In genomic region chr20:63740070-63740500, GRCh38 we compare ENCODE assay signal across 8 cellular contexts. TPM values are rescaled to one million over a fixed set of nuclear protein-coding genes. Genes with fewer than 3 reads are reported as not detected.
A peak's percentile ranks its signal among the peaks of the same experiment; 100 is the strongest.
DNase-seq lines count a peak whose midpoint lies in the region; ATAC-seq and TF ChIP-seq lines count a peak whose summit lies in the region.

No MANE protein-coding gene starts in this region.

- TF ChIP-seq POLR2A in adrenal gland (IDR thresholded peaks at IDR 0.05): no peak

- H3K36me3 ChIP-seq in BJ (ENCODE audit: control insufficient read depth, insufficient read depth, low read length) (peaks cover 17% of the 10 kb centered on the region), adrenal gland (replicated peaks in 1 of 2) (peaks cover 0 to 31% of the 10 kb centered on the region in 2 donors), left ventricle myocardium inferior (peaks cover 45% of the 10 kb centered on the region)

- H3K9me3 ChIP-seq in adrenal gland (replicated peaks in 1 of 3) (no peaks in the 10 kb centered on the region), left ventricle myocardium inferior (replicated peaks) (no peaks in the 10 kb centered on the region)

- no peak for DNase-seq in BJ (ENCODE audit: low read depth)
- DNase-seq in NOMO-1 treated with DMSO at 0.1 percent for 48 hours (lab: John Stamatoyannopoulos, UW; ENCODE audit: unreplicated experiment): peak; percentile 18
- DNase-seq in adrenal gland: peak in 6 of 7 donors; percentile 29 to 60 (median 43)
- DNase-seq in left ventricle myocardium inferior: peak; percentile 55
- DNase-seq in retinal pigment epithelial cell (ENCODE audit: low read depth): no peak
- DNase-seq in SKM-1 treated with dmso at 0.1 percent for 144 hours (lab: John Stamatoyannopoulos, UW; ENCODE audit: unreplicated experiment): no peak

- ATAC-seq in GM21360 (IDR thresholded peaks at IDR 0.05; ENCODE audit: unreplicated experiment) (peak; percentile 9), GM21447 (IDR thresholded peaks at IDR 0.05; ENCODE audit: unreplicated experiment) (no peak)

- no peaks in the 10 kb centered on the region for H3K27me3 ChIP-seq in BJ (ENCODE audit: control insufficient read depth, insufficient read depth, low read length)
- H3K27me3 ChIP-seq in adrenal gland: no peaks in the 10 kb centered on the region
- no peaks in the 10 kb centered on the region for H3K27me3 ChIP-seq in left ventricle myocardium inferior (ENCODE audit: low read depth)

- CTCF ChIA-PET in BJ (lab: Yijun Ruan, JAX): interaction anchor here (1.3 to 1.4 kb wide), 2 partner anchors 47 to 125 kb away, joined by 5 to 6 read pairs; partner anchors contain the start of gene TPD52L2

- H3K4me3 ChIP-seq in BJ (ENCODE audit: low read depth, low read length): peak overlapping the region; percentile 74
- H3K4me3 ChIP-seq in adrenal gland: peak overlapping the region in 2 of 4 donors; percentile 44 to 83
- H3K4me3 ChIP-seq in left ventricle myocardium inferior: peak overlapping the region; percentile 81
- H3K4me3 ChIP-seq in retinal pigment epithelial cell (ENCODE audit: low read length): peak overlapping the region; percentile 56

- H3K27ac ChIP-seq in adrenal gland: peak overlapping the region; percentile 45 to 94 (median 85)
- H3K27ac ChIP-seq in left ventricle myocardium inferior (replicated peaks): peak overlapping the region; percentile 94

- H3K4me1 ChIP-seq in adrenal gland (replicated peaks in 1 of 2): peaks cover 41 to 42% of the 10 kb centered on the region in 2 donors
- H3K4me1 ChIP-seq in left ventricle myocardium inferior: peaks cover 51% of the 10 kb centered on the region

- WGBS in adrenal gland, 4 donors: 0 to 1% methylated on average over 56 to 65 of the region's 65 CpGs; no CpG with 5 or more reads in 2 of the 4 donors

- no peak for TF ChIP-seq CTCF in BJ (IDR thresholded peaks at IDR 0.05; ENCODE audit: insufficient read depth, low read depth, low read length)
- no peak for TF ChIP-seq CTCF in adrenal gland (IDR thresholded peaks at IDR 0.05)
- TF ChIP-seq CTCF in left ventricle myocardium inferior (IDR thresholded peaks at IDR 0.05; ENCODE audit: borderline replicate concordance): no peak
- TF ChIP-seq CTCF in retinal pigment epithelial cell (conservative IDR thresholded peaks at IDR 0.05; ENCODE audit: low read depth, low read length): no peak

- POLR2A ChIA-PET in BJ (lab: Charles Lee): no interaction called here

- intact Hi-C loops in adrenal gland (cut with DNase I): no loop called here
- intact Hi-C loops in left ventricle myocardium inferior (cut with micrococcal nuclease): no loop called here

RNA-seq across cellular contexts. Expression of gene SLC2A4RG, which starts 0.5 kb away (rescaled TPM):
- polyA plus RNA-seq in BJ (2011; rRNA removed) (36.6 and 52.0 TPM in 2 replicates), adrenal gland (100 to 1,000 TPM in 2 of 3 donors, 1 to 10 TPM in 1; 7.9 to 210 (median 150) TPM)
- polyA minus RNA-seq in BJ (2011; rRNA and poly(A)+ RNA removed): 14.7 and 26.1 TPM in 2 replicates
- total RNA-seq in adrenal gland (100 to 1,000 TPM in 1 of 8 donors, 10 to 100 TPM in 7; 28.4 to 122 (median 47.9) TPM), left ventricle myocardium inferior (79.2 TPM)

RNA-seq across cellular contexts. Expression of gene LIME1, which starts 3.6 kb away (rescaled TPM):
- 1.7 and 2.5 TPM in 2 replicates for polyA plus RNA-seq in BJ (2011; rRNA removed)
- polyA minus RNA-seq in BJ (2011; rRNA and poly(A)+ RNA removed): 0.47 and 0.67 TPM in 2 replicates
- 10 to 100 TPM in 4 of 8 donors, 1 to 10 TPM in 4; 1.6 to 32.2 (median 8.4) TPM for total RNA-seq in adrenal gland
- 100 to 1,000 TPM in 1 of 3 donors, 10 to 100 TPM in 1, under 1 TPM in 1; 0.22 to 103 (median 45.0) TPM for polyA plus RNA-seq in adrenal gland
- 3.4 TPM for total RNA-seq in left ventricle myocardium inferior

RNA-seq across cellular contexts. Expression of gene ZGPAT, which starts 32.2 kb away (rescaled TPM):
- polyA plus RNA-seq in BJ (2011; rRNA removed): 9.4 and 15.9 TPM in 2 replicates
- 5.9 and 12.5 TPM in 2 replicates for polyA minus RNA-seq in BJ (2011; rRNA and poly(A)+ RNA removed)
- total RNA-seq in adrenal gland: 10 to 100 TPM; 25.8 to 56.2 (median 35.3) TPM
- polyA plus RNA-seq in adrenal gland: 100 to 1,000 TPM in 1 of 3 donors, 10 to 100 TPM in 1, 1 to 10 TPM in 1; 4.4 to 120 (median 61.7) TPM
- 15.8 TPM for total RNA-seq in left ventricle myocardium inferior

RNA-seq across cellular contexts. Expression of gene ARFRP1, which starts 32.3 kb away (rescaled TPM):
- polyA plus RNA-seq in BJ (2011; rRNA removed): 29.3 and 41.9 TPM in 2 replicates
- polyA minus RNA-seq in BJ (2011; rRNA and poly(A)+ RNA removed): 14.8 and 16.4 TPM in 2 replicates
- 10 to 100 TPM; 31.7 to 63.8 (median 42.2) TPM for total RNA-seq in adrenal gland
- polyA plus RNA-seq in adrenal gland: 10 to 100 TPM; 18.8 to 75.9 (median 52.2) TPM
- 37.1 TPM for total RNA-seq in left ventricle myocardium inferior

RNA-seq across cellular contexts. Expression of gene TNFRSF6B, which starts 43.6 kb away (rescaled TPM):
- polyA plus RNA-seq in BJ (2011; rRNA removed) (2.1 and 3.2 TPM in 2 replicates), adrenal gland (10 to 100 TPM in 2 of 3 donors, not detected in 1; 36.1 to 43.3 TPM)
- polyA minus RNA-seq in BJ (2011; rRNA and poly(A)+ RNA removed): 0.46 TPM in 1 of 2 replicates, not detected in the other
- total RNA-seq in adrenal gland (1 to 10 TPM in 5 of 8 donors, under 1 TPM in 1, not detected in 2; 0.78 to 6.7 (median 2.6) TPM), left ventricle myocardium inferior (0.27 TPM)

Comparison
In these comparisons a context has a peak if more than half of its experiments do, and no peak if none do; other contexts are left out.
1. DNase-seq: peak in NOMO-1 treated with DMSO at 0.1 percent for 48 hours (single experiment), adrenal gland (6 of 7) and left ventricle myocardium inferior (single experiment); none in BJ (single experiment), retinal pigment epithelial cell (single experiment) and SKM-1 treated with dmso at 0.1 percent for 144 hours (single experiment).